10 cellular contexts compared by ENCODE assay signal in the genomic region with DNA sequence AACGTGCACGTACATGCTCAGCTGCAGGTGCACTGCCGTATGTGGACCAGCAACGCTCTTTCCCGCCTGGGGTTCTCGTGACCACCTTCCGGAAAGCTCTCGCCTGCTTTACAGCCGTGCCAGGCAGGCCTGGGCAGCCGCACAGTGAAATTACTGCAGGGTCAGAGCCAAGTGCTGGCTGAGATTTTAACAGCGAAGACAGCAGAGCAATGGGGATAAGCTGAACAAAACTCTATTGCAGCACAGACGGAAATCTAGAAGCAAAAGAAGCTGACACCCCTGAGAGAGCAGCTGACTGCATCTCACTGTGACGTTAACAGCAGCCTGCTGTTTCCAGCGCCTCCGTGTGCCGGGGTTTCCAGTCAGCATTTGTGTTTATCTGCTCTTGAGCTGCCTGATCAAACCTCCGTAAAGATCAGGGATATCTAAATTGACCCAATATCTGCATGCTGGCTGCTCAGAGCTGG.
DNase-seq lines count a peak whose midpoint lies in the region; ATAC-seq and TF ChIP-seq lines count a peak whose summit lies in the region.
"Had no signal": no experiment of that assay in that cellular context is flagged by ENCODE, and none has a peak within 500 bp of the region (broad histone marks: within the 10 kb centered on the region; RNA-seq: fewer than 3 reads in every experiment).

No MANE protein-coding gene starts in this region.

- H3K4me2 ChIP-seq in neural cell (ENCODE audit: low read length): peak overlapping the region; percentile 23

- no peaks in the 10 kb centered on the region for H3F3A ChIP-seq in neural cell (ENCODE audit: insufficient read depth, low read length, poor library complexity, severe bottlenecking)

- peaks cover 14% of the 10 kb centered on the region for H3K4me1 Mint-ChIP-seq in CD8-positive, alpha-beta T cell (ENCODE audit: low read depth)

- no peak for TF ChIP-seq CTCF in neural cell (IDR thresholded peaks at IDR 0.05; ENCODE audit: poor library complexity, severe bottlenecking)
- TF ChIP-seq CTCF in upper lobe of right lung (IDR thresholded peaks at IDR 0.05): no peak
- TF ChIP-seq CTCF in CD8-positive, alpha-beta T cell (IDR thresholded peaks at IDR 0.05): no peak
- TF ChIP-seq CTCF in upper lobe of left lung (IDR thresholded peaks at IDR 0.05): no peak

- peaks cover 10% of the 10 kb centered on the region for H3K4me1 ChIP-seq in upper lobe of right lung
- peaks cover 7% of the 10 kb centered on the region for H3K4me1 ChIP-seq in HAP-1
- H3K4me1 ChIP-seq in CD8-positive, alpha-beta T cell (ENCODE audit: insufficient read depth, low read length): peaks cover 14% of the 10 kb centered on the region
- peaks cover 0 to 19% (median 4%) of the 10 kb centered on the region in 4 donors for H3K4me1 ChIP-seq in upper lobe of left lung

- no peaks in the 10 kb centered on the region for H3K9me3 Mint-ChIP-seq in CD8-positive, alpha-beta T cell

- no peak overlapping the region for H3K27ac Mint-ChIP-seq in CD8-positive, alpha-beta T cell

- H3K36me3 Mint-ChIP-seq in CD8-positive, alpha-beta T cell: no peaks in the 10 kb centered on the region

- TF ChIP-seq POLR2A in upper lobe of left lung (IDR thresholded peaks at IDR 0.05): no peak

- TF ChIP-seq RAD21 in neural cell (conservative IDR thresholded peaks at IDR 0.05): no peak

- peaks cover 4% of the 10 kb centered on the region for H4K20me1 ChIP-seq in neural cell (ENCODE audit: insufficient read depth)

- peak overlapping the region; percentile 63 for H3K9ac ChIP-seq in neural cell (ENCODE audit: low read length)

- H3K4me3 ChIP-seq in neural cell (ENCODE audit: low read length) (peak overlapping the region; percentile 43), upper lobe of right lung (no peak overlapping the region), HAP-1 (no peak overlapping the region), upper lobe of left lung (no peak overlapping the region)
- H3K4me3 ChIP-seq in CD8-positive, alpha-beta T cell (ENCODE audit: low read depth, low read length): no peak overlapping the region
- H3K4me3 ChIP-seq: left lung, tibial nerve had no signal

- H3K9me3 ChIP-seq in neural cell (ENCODE audit: low read length): no peaks in the 10 kb centered on the region
- no peaks in the 10 kb centered on the region for H3K9me3 ChIP-seq in upper lobe of right lung
- H3K9me3 ChIP-seq in HAP-1: no peaks in the 10 kb centered on the region
- H3K9me3 ChIP-seq in CD8-positive, alpha-beta T cell (ENCODE audit: low read length): no peaks in the 10 kb centered on the region
- no peaks in the 10 kb centered on the region for H3K9me3 ChIP-seq in upper lobe of left lung
- H3K9me3 ChIP-seq: left lung, tibial nerve had no signal

- WGBS in upper lobe of left lung, 2 donors: 70 to 80% methylated on average over 16 to 17 of the region's 17 CpGs

- H3K36me3 ChIP-seq in neural cell (ENCODE audit: insufficient read depth, low read length) (no peaks in the 10 kb centered on the region), upper lobe of right lung (no peaks in the 10 kb centered on the region), HAP-1 (replicated peaks) (no peaks in the 10 kb centered on the region), upper lobe of left lung (no peaks in the 10 kb centered on the region)
- no peaks in the 10 kb centered on the region for H3K36me3 ChIP-seq in CD8-positive, alpha-beta T cell (ENCODE audit: insufficient read depth, low read length)
- H3K36me3 ChIP-seq: left lung had no signal

- H3K27ac ChIP-seq in neural cell (ENCODE audit: low read length) (peak overlapping the region; percentile 82), upper lobe of right lung (no peak overlapping the region), upper lobe of left lung (no peak overlapping the region)
- no peak overlapping the region for H3K27ac ChIP-seq in CD8-positive, alpha-beta T cell (ENCODE audit: low read depth, low read length)

- intact Hi-C loops in upper lobe of right lung (cut with DNase I): no loop called here
- intact Hi-C loops in CD8-positive, alpha-beta T cell (cut with DNase I, micrococcal nuclease): loop anchor here in 1 of 2 experiments (10.0 kb wide), 1 partner anchor 564 kb away; no protein-coding TSS in a partner anchor

- DNase-seq in NCI-H345 (lab: John Stamatoyannopoulos, UW) (peak; percentile 64), NCI-H345 treated with DMSO at 0.1 percent for 48 hours (lab: John Stamatoyannopoulos, UW; ENCODE audit: unreplicated experiment) (no peak), fibroblast of gingiva (ENCODE audit: low read depth) (peak; percentile 40), upper lobe of right lung (peak; percentile 48), HAP-1 (ENCODE audit: low spot score in 2 of 2) (no peak), upper lobe of left lung (no peak)
- DNase-seq in CD8-positive, alpha-beta T cell: no peak

- TF ChIP-seq EP300 in neural cell (conservative IDR thresholded peaks at IDR 0.05; ENCODE audit: poor library complexity, severe bottlenecking): no peak
- no peak for TF ChIP-seq EP300 in upper lobe of left lung (IDR thresholded peaks at IDR 0.05)

- in situ Hi-C loops in HAP-1 (cut with MboI; ENCODE audit: low sequenced_read_pairs): loop anchor here (25.0 kb wide), 1 partner anchor 277 kb away; no protein-coding TSS in a partner anchor

- H3K27me3 Mint-ChIP-seq in CD8-positive, alpha-beta T cell (ENCODE audit: low read depth): peaks cover 6% of the 10 kb centered on the region

- H3K27me3 ChIP-seq in neural cell (ENCODE audit: insufficient read depth, low read depth, low read length) (no peaks in the 10 kb centered on the region), upper lobe of right lung (no peaks in the 10 kb centered on the region), HAP-1 (ENCODE audit: low read depth) (no peaks in the 10 kb centered on the region), upper lobe of left lung (no peaks in the 10 kb centered on the region)
- H3K27me3 ChIP-seq in CD8-positive, alpha-beta T cell (ENCODE audit: insufficient read depth, low read length): no peaks in the 10 kb centered on the region
- H3K27me3 ChIP-seq: left lung, tibial nerve had no signal

- H3K79me2 ChIP-seq in neural cell (replicated peaks; ENCODE audit: insufficient read depth, low read length): peaks cover 66% of the 10 kb centered on the region

- no peak for ATAC-seq in upper lobe of right lung
- no peak for ATAC-seq in CD8-positive, alpha-beta T cell
- ATAC-seq in upper lobe of left lung (ENCODE audit: low FRiP score in 2 of 2): no peak

- H3K4me3 Mint-ChIP-seq in CD8-positive, alpha-beta T cell: no peak overlapping the region

- no peaks in the 10 kb centered on the region for H3K9me2 ChIP-seq in neural cell (ENCODE audit: insufficient read depth, low read length)

- POLR2A ChIA-PET in CD8-positive, alpha-beta T cell (lab: Charles Lee): no interaction called here

- no peak overlapping the region for H2AFZ ChIP-seq in neural cell (ENCODE audit: low read depth, low read length)

- CTCF ChIA-PET in CD8-positive, alpha-beta T cell (lab: Charles Lee): interaction anchor here (0.6 to 2.9 kb wide), 9 partner anchors 9 to 281 kb away, joined by 3 to 14 read pairs (median 3); no protein-coding TSS in a partner anchor

TF ChIP-seq in neural cell, 6 proteins besides CTCF, POLR2A, EP300 and RAD21:
- no peak for TF ChIP-seq MXI1 (conservative IDR thresholded peaks at IDR 0.05; ENCODE audit: poor library complexity, severe bottlenecking)
- TF ChIP-seq TAF1 (IDR thresholded peaks at IDR 0.05; ENCODE audit: low read depth): no peak
- no peak for TF ChIP-seq SMC3 (conservative IDR thresholded peaks at IDR 0.05; ENCODE audit: poor library complexity)
- TF ChIP-seq, protein P1, sequence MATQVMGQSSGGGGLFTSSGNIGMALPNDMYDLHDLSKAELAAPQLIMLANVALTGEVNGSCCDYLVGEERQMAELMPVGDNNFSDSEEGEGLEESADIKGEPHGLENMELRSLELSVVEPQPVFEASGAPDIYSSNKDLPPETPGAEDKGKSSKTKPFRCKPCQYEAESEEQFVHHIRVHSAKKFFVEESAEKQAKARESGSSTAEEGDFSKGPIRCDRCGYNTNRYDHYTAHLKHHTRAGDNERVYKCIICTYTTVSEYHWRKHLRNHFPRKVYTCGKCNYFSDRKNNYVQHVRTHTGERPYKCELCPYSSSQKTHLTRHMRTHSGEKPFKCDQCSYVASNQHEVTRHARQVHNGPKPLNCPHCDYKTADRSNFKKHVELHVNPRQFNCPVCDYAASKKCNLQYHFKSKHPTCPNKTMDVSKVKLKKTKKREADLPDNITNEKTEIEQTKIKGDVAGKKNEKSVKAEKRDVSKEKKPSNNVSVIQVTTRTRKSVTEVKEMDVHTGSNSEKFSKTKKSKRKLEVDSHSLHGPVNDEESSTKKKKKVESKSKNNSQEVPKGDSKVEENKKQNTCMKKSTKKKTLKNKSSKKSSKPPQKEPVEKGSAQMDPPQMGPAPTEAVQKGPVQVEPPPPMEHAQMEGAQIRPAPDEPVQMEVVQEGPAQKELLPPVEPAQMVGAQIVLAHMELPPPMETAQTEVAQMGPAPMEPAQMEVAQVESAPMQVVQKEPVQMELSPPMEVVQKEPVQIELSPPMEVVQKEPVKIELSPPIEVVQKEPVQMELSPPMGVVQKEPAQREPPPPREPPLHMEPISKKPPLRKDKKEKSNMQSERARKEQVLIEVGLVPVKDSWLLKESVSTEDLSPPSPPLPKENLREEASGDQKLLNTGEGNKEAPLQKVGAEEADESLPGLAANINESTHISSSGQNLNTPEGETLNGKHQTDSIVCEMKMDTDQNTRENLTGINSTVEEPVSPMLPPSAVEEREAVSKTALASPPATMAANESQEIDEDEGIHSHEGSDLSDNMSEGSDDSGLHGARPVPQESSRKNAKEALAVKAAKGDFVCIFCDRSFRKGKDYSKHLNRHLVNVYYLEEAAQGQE (IDR thresholded peaks at IDR 0.05; ENCODE audit: borderline replicate concordance): no peak

Comparison
In these comparisons a context has a peak if more than half of its experiments do, and no peak if none do; other contexts are left out.
1. DNase-seq: peak in NCI-H345 (single experiment), fibroblast of gingiva (single experiment) and upper lobe of right lung (single experiment); none in NCI-H345 treated with DMSO at 0.1 percent for 48 hours (single experiment), HAP-1 (0 of 2), CD8-positive, alpha-beta T cell (0 of 7) and upper lobe of left lung (0 of 2).